38 cellular contexts compared by ENCODE assay signal in genomic region chr17:36707904-36708303, GRCh38.
"Had no signal": no experiment of that assay in that cellular context is flagged by ENCODE, and none has a peak within 500 bp of the region (broad histone marks: within the 10 kb centered on the region; RNA-seq: fewer than 3 reads in every experiment).

No MANE protein-coding gene starts in this region.

- H3K4me1 Mint-ChIP-seq: activated naive CD4-positive, alpha-beta T cell treated with anti-CD3 and anti-CD28 coated beads, Interleukin-2, amount 10 ng/mL, durations not matched to agents 7 days and 5 days; activated naive CD4-positive, alpha-beta T cell treated with anti-CD3 and anti-CD28 coated beads, Interleukin-2, amount 50 U/mL, for 24 hours; activated naive CD8-positive, alpha-beta T cell treated with anti-CD3 and anti-CD28 coated beads, Interleukin-2, amount 10 ng/mL, durations not matched to agents 7 days and 5 days; activated naive CD8-positive, alpha-beta T cell treated with anti-CD3 and anti-CD28 coated beads, Interleukin-2, amount 50 U/mL, for 24 hours; activated T-helper 17 cell treated with anti-CD3 and anti-CD28 coated beads, Interleukin-2, amount 50 U/mL, for 72 hours; central memory CD8-positive, alpha-beta T cell had no signal

- H3K9me3 Mint-ChIP-seq: activated naive CD4-positive, alpha-beta T cell treated with anti-CD3 and anti-CD28 coated beads for 36 hours; activated naive CD4-positive, alpha-beta T cell treated with anti-CD3 and anti-CD28 coated beads, Interleukin-2, amount 10 ng/mL, durations not matched to agents 7 days and 5 days; activated naive CD4-positive, alpha-beta T cell treated with anti-CD3 and anti-CD28 coated beads, Interleukin-2, amount 50 U/mL, for 24 hours; activated naive CD4-positive, alpha-beta T cell treated with anti-CD3 and anti-CD28 coated beads, Interleukin-2, amount 50 U/mL, for 72 hours; activated naive CD8-positive, alpha-beta T cell treated with anti-CD3 and anti-CD28 coated beads for 36 hours; activated naive CD8-positive, alpha-beta T cell treated with anti-CD3 and anti-CD28 coated beads, Interleukin-2, amount 10 ng/mL, durations not matched to agents 7 days and 5 days; activated naive CD8-positive, alpha-beta T cell treated with anti-CD3 and anti-CD28 coated beads, Interleukin-2, amount 50 U/mL, for 24 hours; activated T-cell treated with anti-CD3 and anti-CD28 coated beads, Interleukin-2, amount 50 U/mL, for 24 hours; activated T-cell treated with anti-CD3 and anti-CD28 coated beads, Interleukin-2, amount 50 U/mL, for 4 hours; activated T-cell treated with anti-CD3 and anti-CD28 coated beads, Interleukin-2, amount 50 U/mL, for 72 hours; activated T-helper 1 cell treated with anti-CD3 and anti-CD28 coated beads, Interleukin-12 subunit alpha, Interleukin-12 subunit beta, Interleukin-2, Interleukin-4 antibody, amounts not matched to agents 30 ng/mL and 10 ng/mL and 1 ng/mL, durations not matched to agents 14 hours and 24 hours and 36 hours; activated T-helper 17 cell treated with anti-CD3 and anti-CD28 coated beads, Interleukin-2, amount 50 U/mL, for 72 hours; activated T-helper 2 cell treated with anti-CD3 and anti-CD28 coated beads, Interferon-gamma antibody, Interleukin-2, Interleukin-4, amounts not matched to agents 10 μg/mL and 5 μg/mL and 100 μg/mL, durations not matched to agents 14 hours and 24 hours and 36 hours; central memory CD8-positive, alpha-beta T cell had no signal

- ATAC-seq: activated naive CD4-positive, alpha-beta T cell treated with anti-CD3 and anti-CD28 coated beads, Interleukin-2, amount 50 U/mL, for 72 hours; activated naive CD8-positive, alpha-beta T cell treated with anti-CD3 and anti-CD28 coated beads, Interleukin-2, amount 50 U/mL, for 24 hours; activated T-cell treated with anti-CD3 and anti-CD28 coated beads, Interleukin-2, amount 50 U/mL, for 4 hours; activated T-cell treated with anti-CD3 and anti-CD28 coated beads, Interleukin-2, amount 50 U/mL, for 72 hours; activated T-helper 17 cell treated with anti-CD3 and anti-CD28 coated beads, Interleukin-2, amount 50 U/mL, for 72 hours; body of pancreas had no signal

- H3K36me3 Mint-ChIP-seq: activated naive CD4-positive, alpha-beta T cell treated with anti-CD3 and anti-CD28 coated beads, Interleukin-2, amount 10 ng/mL, durations not matched to agents 7 days and 5 days; activated naive CD4-positive, alpha-beta T cell treated with anti-CD3 and anti-CD28 coated beads, Interleukin-2, amount 50 U/mL, for 24 hours; activated naive CD8-positive, alpha-beta T cell; activated naive CD8-positive, alpha-beta T cell treated with anti-CD3 and anti-CD28 coated beads for 36 hours; activated naive CD8-positive, alpha-beta T cell treated with anti-CD3 and anti-CD28 coated beads, Interleukin-2, amount 10 ng/mL, durations not matched to agents 7 days and 5 days; brain had no signal

- H3K27ac Mint-ChIP-seq: activated naive CD4-positive, alpha-beta T cell treated with anti-CD3 and anti-CD28 coated beads for 36 hours; activated naive CD4-positive, alpha-beta T cell treated with anti-CD3 and anti-CD28 coated beads, Interleukin-2, amount 10 ng/mL, durations not matched to agents 7 days and 5 days; activated naive CD4-positive, alpha-beta T cell treated with anti-CD3 and anti-CD28 coated beads, Interleukin-2, amount 50 U/mL, for 24 hours; activated naive CD4-positive, alpha-beta T cell treated with anti-CD3 and anti-CD28 coated beads, Interleukin-2, amount 50 U/mL, for 72 hours; activated naive CD8-positive, alpha-beta T cell; activated naive CD8-positive, alpha-beta T cell treated with anti-CD3 and anti-CD28 coated beads for 36 hours; activated naive CD8-positive, alpha-beta T cell treated with anti-CD3 and anti-CD28 coated beads, Interleukin-2, amount 10 ng/mL, durations not matched to agents 7 days and 5 days; activated naive CD8-positive, alpha-beta T cell treated with anti-CD3 and anti-CD28 coated beads, Interleukin-2, amount 50 U/mL, for 24 hours; activated T-cell treated with anti-CD3 and anti-CD28 coated beads, Interleukin-2, amount 50 U/mL, for 24 hours; activated T-cell treated with anti-CD3 and anti-CD28 coated beads, Interleukin-2, amount 50 U/mL, for 72 hours; activated T-helper 1 cell treated with anti-CD3 and anti-CD28 coated beads, Interleukin-12 subunit alpha, Interleukin-12 subunit beta, Interleukin-2, Interleukin-4 antibody, amounts not matched to agents 30 ng/mL and 10 ng/mL and 1 ng/mL, durations not matched to agents 14 hours and 24 hours and 36 hours; activated T-helper 17 cell treated with anti-CD3 and anti-CD28 coated beads, Interleukin-2, amount 50 U/mL, for 72 hours; activated T-helper 2 cell treated with anti-CD3 and anti-CD28 coated beads, Interferon-gamma antibody, Interleukin-2, Interleukin-4, amounts not matched to agents 10 μg/mL and 5 μg/mL and 100 μg/mL, durations not matched to agents 14 hours and 24 hours and 36 hours; brain had no signal

- H3K4me3 ChIP-seq: adrenal gland, ascending aorta, body of pancreas, breast epithelium, cardiac muscle cell had no signal

- DNase-seq: activated effector memory CD4-positive, alpha-beta T cell treated with anti-CD3 and anti-CD28 coated beads, Interleukin-2, amount 50 U/mL, for 16 hours; activated effector memory CD4-positive, alpha-beta T cell treated with Interleukin-2 at 50 U/mL for 16 hours; activated gamma-delta T cell; activated gamma-delta T cell treated with Interleukin-2 at 50 U/mL for 16 hours; activated naive CD4-positive, alpha-beta T cell; activated naive CD4-positive, alpha-beta T cell treated with anti-CD3 and anti-CD28 coated beads for 36 hours; activated naive CD4-positive, alpha-beta T cell treated with anti-CD3 and anti-CD28 coated beads, Interleukin-2, amount 10 ng/mL, durations not matched to agents 7 days and 5 days; activated naive CD4-positive, alpha-beta T cell treated with anti-CD3 and anti-CD28 coated beads, Interleukin-2, amount 50 U/mL, for 16 hours; activated naive CD4-positive, alpha-beta T cell treated with Interleukin-2 at 50 U/mL for 16 hours; activated naive CD8-positive, alpha-beta T cell treated with anti-CD3 and anti-CD28 coated beads for 36 hours; activated naive CD8-positive, alpha-beta T cell treated with anti-CD3 and anti-CD28 coated beads, Interleukin-2, amount 10 ng/mL, durations not matched to agents 7 days and 5 days; activated naive CD8-positive, alpha-beta T cell treated with anti-CD3 and anti-CD28 coated beads, Interleukin-2, amount 50 U/mL, for 24 hours; activated T-cell treated with anti-CD3 and anti-CD28 coated beads, Interleukin-2, amount 50 U/mL, for 1 hour; activated T-cell treated with anti-CD3 and anti-CD28 coated beads, Interleukin-2, amount 50 U/mL, for 24 hours; activated T-cell treated with anti-CD3 and anti-CD28 coated beads, Interleukin-2, amount 50 U/mL, for 4 hours; activated T-cell treated with anti-CD3 and anti-CD28 coated beads, Interleukin-2, amount 50 U/mL, for 48 hours; activated T-cell treated with anti-CD3 and anti-CD28 coated beads, Interleukin-2, amount 50 U/mL, for 72 hours; adrenal gland; amniotic stem cell; amygdala; anterior cingulate cortex; aorta; body of pancreas; brain microvascular endothelial cell; caudate nucleus; central memory CD4-positive, alpha-beta T cell; cerebellar nuclear complex had no signal

- H3K4me3 Mint-ChIP-seq: activated naive CD4-positive, alpha-beta T cell treated with anti-CD3 and anti-CD28 coated beads for 36 hours; activated naive CD4-positive, alpha-beta T cell treated with anti-CD3 and anti-CD28 coated beads, Interleukin-2, amount 10 ng/mL, durations not matched to agents 7 days and 5 days; activated naive CD4-positive, alpha-beta T cell treated with anti-CD3 and anti-CD28 coated beads, Interleukin-2, amount 50 U/mL, for 24 hours; activated naive CD8-positive, alpha-beta T cell; activated naive CD8-positive, alpha-beta T cell treated with anti-CD3 and anti-CD28 coated beads for 36 hours; activated naive CD8-positive, alpha-beta T cell treated with anti-CD3 and anti-CD28 coated beads, Interleukin-2, amount 10 ng/mL, durations not matched to agents 7 days and 5 days; activated naive CD8-positive, alpha-beta T cell treated with anti-CD3 and anti-CD28 coated beads, Interleukin-2, amount 50 U/mL, for 24 hours; activated T-cell treated with anti-CD3 and anti-CD28 coated beads, Interleukin-2, amount 50 U/mL, for 24 hours; activated T-cell treated with anti-CD3 and anti-CD28 coated beads, Interleukin-2, amount 50 U/mL, for 4 hours; activated T-cell treated with anti-CD3 and anti-CD28 coated beads, Interleukin-2, amount 50 U/mL, for 72 hours; activated T-helper 1 cell treated with anti-CD3 and anti-CD28 coated beads, Interleukin-12 subunit alpha, Interleukin-12 subunit beta, Interleukin-2, Interleukin-4 antibody, amounts not matched to agents 30 ng/mL and 10 ng/mL and 1 ng/mL, durations not matched to agents 14 hours and 24 hours and 36 hours; activated T-helper 17 cell treated with anti-CD3 and anti-CD28 coated beads, Interleukin-2, amount 50 U/mL, for 72 hours; brain; central memory CD8-positive, alpha-beta T cell had no signal
